10 cellular contexts compared by ENCODE assay signal in the genomic region with DNA sequence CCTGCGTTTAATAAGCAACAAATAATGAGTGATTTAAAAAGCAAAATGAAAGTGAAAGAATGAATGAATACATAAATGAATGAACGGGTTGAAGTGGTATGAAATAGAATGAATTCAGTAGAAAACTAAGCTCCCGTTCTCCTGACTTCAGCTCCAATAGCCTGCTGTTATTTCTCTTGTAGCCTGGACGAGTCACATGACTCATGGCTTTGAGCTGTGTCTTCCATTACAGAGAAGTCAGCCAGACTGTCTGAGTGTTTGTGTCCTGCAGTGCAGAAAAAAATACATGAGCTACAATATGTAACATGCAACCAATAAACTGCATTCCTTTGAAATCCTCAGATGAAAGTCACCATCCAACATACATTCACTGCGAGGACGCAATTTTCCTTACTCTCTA. TPM values are rescaled to one million over a fixed set of nuclear protein-coding genes. Genes with fewer than 3 reads are reported as not detected.
DNase-seq lines count a peak whose midpoint lies in the region; ATAC-seq and TF ChIP-seq lines count a peak whose summit lies in the region.
"Had no signal": no experiment of that assay in that cellular context is flagged by ENCODE, and none has a peak within 500 bp of the region (broad histone marks: within the 10 kb centered on the region; RNA-seq: fewer than 3 reads in every experiment).

No MANE protein-coding gene starts in this region.

- no peaks in the 10 kb centered on the region for H3K36me3 Mint-ChIP-seq in activated CD4-positive, alpha-beta T cell treated with anti-CD3 and anti-CD28 coated beads, Interleukin-2, amount 10 ng/mL, durations not matched to agents 7 days and 5 days (ENCODE audit: low read depth)

- H3K9ac ChIP-seq in MM.1S (ENCODE audit: low read length) = no peak overlapping the region

- H2AFZ ChIP-seq in MM.1S (ENCODE audit: low read length) = 0 out of 2 replicates have a peak overlapping the region, but pooled peaks have one; percentile 1

- no peaks in the 10 kb centered on the region for H3K9me3 ChIP-seq in MM.1S (replicated peaks; ENCODE audit: insufficient read depth, low read length)

- H3K27ac Mint-ChIP-seq in activated CD4-positive, alpha-beta T cell treated with anti-CD3 and anti-CD28 coated beads, Interleukin-2, amount 10 ng/mL, durations not matched to agents 7 days and 5 days = no peak overlapping the region
- H3K27ac Mint-ChIP-seq: activated T-cell treated with anti-CD3 and anti-CD28 coated beads, Interleukin-2, amount 50 U/mL, for 72 hours had no signal

- no peaks in the 10 kb centered on the region for H3K9me2 ChIP-seq in MM.1S (replicated peaks; ENCODE audit: insufficient read depth, low read length)

- H3F3A ChIP-seq in MM.1S (ENCODE audit: insufficient read depth, low read length) = no peaks in the 10 kb centered on the region

- H3K4me1 ChIP-seq in MM.1S (ENCODE audit: low read length) = no peaks in the 10 kb centered on the region

- peak overlapping the region; percentile 20 for H3K4me2 ChIP-seq in MM.1S (ENCODE audit: low read depth, low read length)

- H3K4me1 Mint-ChIP-seq in activated CD4-positive, alpha-beta T cell treated with anti-CD3 and anti-CD28 coated beads, Interleukin-2, amount 10 ng/mL, durations not matched to agents 7 days and 5 days = no peaks in the 10 kb centered on the region

- no peaks in the 10 kb centered on the region for H3K9me3 Mint-ChIP-seq in activated CD4-positive, alpha-beta T cell treated with anti-CD3 and anti-CD28 coated beads, Interleukin-2, amount 10 ng/mL, durations not matched to agents 7 days and 5 days
- H3K9me3 Mint-ChIP-seq: activated T-cell treated with anti-CD3 and anti-CD28 coated beads, Interleukin-2, amount 50 U/mL, for 72 hours had no signal

- H3K4me3 Mint-ChIP-seq in activated CD4-positive, alpha-beta T cell treated with anti-CD3 and anti-CD28 coated beads, Interleukin-2, amount 10 ng/mL, durations not matched to agents 7 days and 5 days = no peak overlapping the region
- H3K4me3 Mint-ChIP-seq: activated T-cell treated with anti-CD3 and anti-CD28 coated beads, Interleukin-2, amount 50 U/mL, for 72 hours had no signal

- ATAC-seq in GM19035 (IDR thresholded peaks at IDR 0.05; ENCODE audit: unreplicated experiment) = no peak
- no peak for ATAC-seq in HG03025 (IDR thresholded peaks at IDR 0.05; ENCODE audit: low FRiP score, unreplicated experiment)
- no peak for ATAC-seq in HG03342 (IDR thresholded peaks at IDR 0.05; ENCODE audit: unreplicated experiment)
- ATAC-seq: activated T-cell treated with anti-CD3 and anti-CD28 coated beads, Interleukin-2, amount 50 U/mL, for 72 hours had no signal

- no peaks in the 10 kb centered on the region for H3K79me2 ChIP-seq in MM.1S (ENCODE audit: low read length)

- H3K4me3 ChIP-seq in MM.1S (ENCODE audit: low read length) (peak overlapping the region; percentile 3; the same call in 1 of the 2 replicates), dorsolateral prefrontal cortex (peak overlapping the region in 51 of 59 donors; percentile 2 to 54 (median 27))

- H3K27me3 Mint-ChIP-seq in activated CD4-positive, alpha-beta T cell treated with anti-CD3 and anti-CD28 coated beads, Interleukin-2, amount 10 ng/mL, durations not matched to agents 7 days and 5 days = no peaks in the 10 kb centered on the region

- no peaks in the 10 kb centered on the region for H4K20me1 ChIP-seq in MM.1S (ENCODE audit: insufficient read depth, low read length)

- peak; percentile 68 for DNase-seq in Ammon's horn (ENCODE audit: low spot score)
- DNase-seq in MM.1S = no peak
- peak in 2 of 10 donors; percentile 14 to 29 for DNase-seq in dorsolateral prefrontal cortex
- peak; percentile 76 for DNase-seq in myocyte (ENCODE audit: low read depth)
- no peak for DNase-seq in activated CD4-positive, alpha-beta T cell treated with anti-CD3 and anti-CD28 coated beads, Interleukin-2, amount 10 ng/mL, durations not matched to agents 7 days and 5 days
- DNase-seq: activated T-cell treated with anti-CD3 and anti-CD28 coated beads, Interleukin-2, amount 50 U/mL, for 72 hours had no signal

- POLR2A ChIA-PET in activated CD4-positive, alpha-beta T cell treated with anti-CD3 and anti-CD28 coated beads, Interleukin-2, amount 10 ng/mL, durations not matched to agents 7 days and 5 days (lab: Charles Lee) = no interaction called here

- no peak overlapping the region for H3K27ac ChIP-seq in MM.1S (ENCODE audit: low read length)
- peak overlapping the region in 2 of 59 donors; percentile 21 to 34 for H3K27ac ChIP-seq in dorsolateral prefrontal cortex

- intact Hi-C loops in dorsolateral prefrontal cortex (cut with DNase I) = no loop called here

- CTCF ChIA-PET in activated CD4-positive, alpha-beta T cell treated with anti-CD3 and anti-CD28 coated beads, Interleukin-2, amount 10 ng/mL, durations not matched to agents 7 days and 5 days (lab: Charles Lee) = no interaction called here

- H3K27me3 ChIP-seq in MM.1S (replicated peaks; ENCODE audit: insufficient read depth, low read length) = no peaks in the 10 kb centered on the region
- H3K27me3 ChIP-seq in dorsolateral prefrontal cortex = no peaks in the 10 kb centered on the region

- TF ChIP-seq CTCF in MM.1S (IDR thresholded peaks at IDR 0.05; ENCODE audit: low read length) (no peak), dorsolateral prefrontal cortex (IDR thresholded peaks at IDR 0.05 in 54 of 56, conservative IDR thresholded peaks at IDR 0.05 in 2 of 56; ENCODE audit: low read depth in 1 of 56, partially characterized antibody in 56 of 56) (peak in 1 of 56 donors; percentile 14)

- no peaks in the 10 kb centered on the region for H3K36me3 ChIP-seq in MM.1S (replicated peaks; ENCODE audit: insufficient read depth, low read length)

RNA-seq across cellular contexts. Expression of a gene that starts 21.2 kb away (rescaled TPM):
- 100 to 1,000 TPM in 19 of 120 experiments, 10 to 100 TPM in 101; 13.3 to 137 (median 66.8) TPM for total RNA-seq in dorsolateral prefrontal cortex
- 81.7 and 112 TPM in 2 replicates for total RNA-seq in myocyte
- polyA plus RNA-seq in myocyte (2012) = 9.6 TPM
- under 1 TPM; 0.08 to 0.10 TPM for total RNA-seq in activated CD4-positive, alpha-beta T cell treated with anti-CD3 and anti-CD28 coated beads, Interleukin-2, amount 10 ng/mL, durations not matched to agents 7 days and 5 days
- total RNA-seq: activated T-cell treated with anti-CD3 and anti-CD28 coated beads, Interleukin-2, amount 50 U/mL, for 72 hours; pulmonary artery endothelial cell had no signal

Comparison
In these comparisons a context has a peak if more than half of its experiments do, and no peak if none do; other contexts are left out.
1. DNase-seq: peak in Ammon's horn (single experiment) and myocyte (single experiment); none in MM.1S (single experiment) and activated CD4-positive, alpha-beta T cell treated with anti-CD3 and anti-CD28 coated beads, Interleukin-2, amount 10 ng/mL, durations not matched to agents 7 days and 5 days (single experiment).
2. RNA of a gene that starts 21.2 kb away (total RNA-seq): 81.7 to 112 TPM in myocyte and 13.3 to 137 TPM in dorsolateral prefrontal cortex; 0.08 to 0.10 TPM in activated CD4-positive, alpha-beta T cell treated with anti-CD3 and anti-CD28 coated beads, Interleukin-2, amount 10 ng/mL, durations not matched to agents 7 days and 5 days; every median in the first group is over 10 times any median in the second.